Comparison of ENCODE assay signal across 18 cellular contexts in genomic region chr9:109307380-109308240, GRCh38. TPM values are rescaled to one million over a fixed set of nuclear protein-coding genes. Genes with fewer than 3 reads are reported as not detected.
A peak's percentile ranks its signal among the peaks of the same experiment; 100 is the strongest.
DNase-seq lines count a peak whose midpoint lies in the region; ATAC-seq and TF ChIP-seq lines count a peak whose summit lies in the region.
"Had no signal": no experiment of that assay in that cellular context is flagged by ENCODE, and none has a peak within 500 bp of the region (broad histone marks: within the 10 kb centered on the region; RNA-seq: fewer than 3 reads in every experiment).

No MANE protein-coding gene starts in this region.

- H3K36me3 Mint-ChIP-seq in nephron progenitor cell (ENCODE audit: low read depth), result peaks cover 5% of the 10 kb centered on the region
- H3K36me3 Mint-ChIP-seq in stimulated activated effector memory CD8-positive, alpha-beta T cell treated with anti-CD3 and anti-CD28 coated beads, Interleukin-12 subunit alpha, Interleukin-12 subunit beta, amount 100 ng/mL, for 72 hours, result no peaks in the 10 kb centered on the region
- no peaks in the 10 kb centered on the region for H3K36me3 Mint-ChIP-seq in activated naive CD4-positive, alpha-beta T cell treated with anti-CD3 and anti-CD28 coated beads, Interleukin-2, amount 50 U/mL, for 72 hours
- H3K36me3 Mint-ChIP-seq: natural killer cell had no signal

- peaks cover 7% of the 10 kb centered on the region for H3K27me3 Mint-ChIP-seq in nephron progenitor cell (ENCODE audit: low read depth, poor library complexity)

- peaks cover 52% of the 10 kb centered on the region for H3K4me1 Mint-ChIP-seq in nephron progenitor cell
- H3K4me1 Mint-ChIP-seq in stimulated activated effector memory CD8-positive, alpha-beta T cell treated with anti-CD3 and anti-CD28 coated beads, Interleukin-12 subunit alpha, Interleukin-12 subunit beta, amount 100 ng/mL, for 72 hours, result no peaks in the 10 kb centered on the region
- H3K4me1 Mint-ChIP-seq: natural killer cell had no signal

- DNase-seq in DMS53 (lab: John Stamatoyannopoulos, UW) (peak; percentile 72), cerebellar cortex (ENCODE audit: low spot score) (peak; percentile 52), nephron progenitor cell (no peak), COR-L47 (lab: John Stamatoyannopoulos, UW) (no peak), Kasumi-1 (lab: John Stamatoyannopoulos, UW) (no peak)
- DNase-seq in stimulated activated effector memory CD8-positive, alpha-beta T cell treated with anti-CD3 and anti-CD28 coated beads, Interleukin-12 subunit alpha, Interleukin-12 subunit beta, amount 100 ng/mL, for 72 hours (ENCODE audit: low spot score in 2 of 2), result no peak
- DNase-seq in activated naive CD4-positive, alpha-beta T cell treated with anti-CD3 and anti-CD28 coated beads, Interleukin-2, amount 50 U/mL, for 72 hours (ENCODE audit: low spot score in 2 of 2), result no peak
- DNase-seq: activated effector memory CD4-positive, alpha-beta T cell treated with anti-CD3 and anti-CD28 coated beads, Interleukin-2, amount 50 U/mL, for 16 hours; DMS153; HFFc6; hypothalamus; left ventricle myocardium inferior; natural killer cell; NCI-H774; stimulated activated CD4-positive, alpha-beta T cell treated with anti-CD3 and anti-CD28 coated beads, Interleukin-2, amount 100 ng/mL, for 24 hours; stimulated activated CD8-positive, alpha-beta memory T cell treated with anti-CD3 and anti-CD28 coated beads, Interleukin-4, amount 100 ng/mL, for 48 hours; T-helper 1 cell had no signal

- no peak for TF ChIP-seq CTCF in nephron progenitor cell (IDR thresholded peaks at IDR 0.05)

- TF ChIP-seq RAD21 in Ishikawa (IDR thresholded peaks at IDR 0.05; ENCODE audit: low read depth), result no peak

- TF ChIP-seq EP300 in Ishikawa (IDR thresholded peaks at IDR 0.05; ENCODE audit: borderline replicate concordance), result no peak

- H3K9me3 Mint-ChIP-seq in nephron progenitor cell, result no peaks in the 10 kb centered on the region
- H3K9me3 Mint-ChIP-seq in stimulated activated effector memory CD8-positive, alpha-beta T cell treated with anti-CD3 and anti-CD28 coated beads, Interleukin-12 subunit alpha, Interleukin-12 subunit beta, amount 100 ng/mL, for 72 hours, result no peaks in the 10 kb centered on the region
- H3K9me3 Mint-ChIP-seq in activated naive CD4-positive, alpha-beta T cell treated with anti-CD3 and anti-CD28 coated beads, Interleukin-2, amount 50 U/mL, for 72 hours, result no peaks in the 10 kb centered on the region
- H3K9me3 Mint-ChIP-seq: HFFc6, natural killer cell had no signal

- peak overlapping the region; percentile 19 for H3K4me3 Mint-ChIP-seq in nephron progenitor cell
- no peak overlapping the region for H3K4me3 Mint-ChIP-seq in stimulated activated effector memory CD8-positive, alpha-beta T cell treated with anti-CD3 and anti-CD28 coated beads, Interleukin-12 subunit alpha, Interleukin-12 subunit beta, amount 100 ng/mL, for 72 hours
- H3K4me3 Mint-ChIP-seq: HFFc6, natural killer cell had no signal

- ATAC-seq in stimulated activated effector memory CD8-positive, alpha-beta T cell treated with anti-CD3 and anti-CD28 coated beads, Interleukin-12 subunit alpha, Interleukin-12 subunit beta, amount 100 ng/mL, for 72 hours, result no peak
- ATAC-seq in activated naive CD4-positive, alpha-beta T cell treated with anti-CD3 and anti-CD28 coated beads, Interleukin-2, amount 50 U/mL, for 72 hours, result no peak
- ATAC-seq: natural killer cell had no signal

- H3K27ac Mint-ChIP-seq in nephron progenitor cell, result peak overlapping the region; percentile 42
- H3K27ac Mint-ChIP-seq in stimulated activated effector memory CD8-positive, alpha-beta T cell treated with anti-CD3 and anti-CD28 coated beads, Interleukin-12 subunit alpha, Interleukin-12 subunit beta, amount 100 ng/mL, for 72 hours, result no peak overlapping the region
- H3K27ac Mint-ChIP-seq in activated naive CD4-positive, alpha-beta T cell treated with anti-CD3 and anti-CD28 coated beads, Interleukin-2, amount 50 U/mL, for 72 hours, result no peak overlapping the region
- H3K27ac Mint-ChIP-seq: HFFc6, natural killer cell had no signal

TF ChIP-seq in Ishikawa, 13 proteins besides CTCF, POLR2A, EP300 and RAD21:
- no peak for TF ChIP-seq FOXM1 (IDR thresholded peaks at IDR 0.05; ENCODE audit: borderline replicate concordance, low read depth)
- 0 out of 2 replicates have a peak, but pooled peaks have one; percentile 29 for TF ChIP-seq NFIC (IDR thresholded peaks at IDR 0.05)
- TF ChIP-seq TCF12 (IDR thresholded peaks at IDR 0.05; ENCODE audit: low read depth), result no peak
- no peak for TF ChIP-seq EGR1 (IDR thresholded peaks at IDR 0.05)
- no peak for TF ChIP-seq USF1 (IDR thresholded peaks at IDR 0.05)

RNA-seq across cellular contexts. Expression of gene EPB41L4B, which starts 13.2 kb away (rescaled TPM):
- total RNA-seq in activated naive CD4-positive, alpha-beta T cell treated with anti-CD3 and anti-CD28 coated beads, Interleukin-2, amount 50 U/mL, for 72 hours, result under 1 TPM in 1 of 2 donors, not detected in 1; 0.51 TPM
- total RNA-seq: natural killer cell had no signal

Comparison
In these comparisons a context has a peak if more than half of its experiments do, and no peak if none do; other contexts are left out.
1. DNase-seq: peak in DMS53 (single experiment) and cerebellar cortex (single experiment); none in nephron progenitor cell (single experiment), stimulated activated effector memory CD8-positive, alpha-beta T cell treated with anti-CD3 and anti-CD28 coated beads, Interleukin-12 subunit alpha, Interleukin-12 subunit beta, amount 100 ng/mL, for 72 hours (0 of 2), activated naive CD4-positive, alpha-beta T cell treated with anti-CD3 and anti-CD28 coated beads, Interleukin-2, amount 50 U/mL, for 72 hours (0 of 2), COR-L47 (single experiment) and Kasumi-1 (0 of 2).